In genomic region chr13:20492036-20492435, GRCh38 we compare ENCODE assay signal across 20 cellular contexts.
"Had no signal": no experiment of that assay in that cellular context is flagged by ENCODE, and none has a peak within 500 bp of the region (broad histone marks: within the 10 kb centered on the region; RNA-seq: fewer than 3 reads in every experiment).

No MANE protein-coding gene starts in this region.

- H3K9ac ChIP-seq: neural progenitor cell had no signal

- H3K27ac ChIP-seq: adrenal gland, left ventricle myocardium inferior, neural progenitor cell, right lobe of liver, skin epidermis, stomach, thoracic aorta, vagina had no signal

- ATAC-seq: right lobe of liver; stimulated activated memory B cell treated with anti-CD40 and anti-IgM and Interleukin-4, amounts not matched to agents 10 μg/mL and 1 μg/mL and 100 μg/mL, for 72 hours had no signal

- H3K27me3 ChIP-seq: adrenal gland, neural progenitor cell, right lobe of liver, stomach, vagina had no signal

- H3K27ac Mint-ChIP-seq: activated naive CD8-positive, alpha-beta T cell; activated T-helper 2 cell treated with anti-CD3 and anti-CD28 coated beads, Interferon-gamma antibody, Interleukin-2, Interleukin-4, amounts not matched to agents 10 μg/mL and 5 μg/mL and 100 μg/mL, durations not matched to agents 14 hours and 24 hours and 36 hours; mesothelial cell of epicardium; neural progenitor cell; stimulated activated memory B cell treated with anti-CD40 and anti-IgM and Interleukin-4, amounts not matched to agents 10 μg/mL and 1 μg/mL and 100 μg/mL, for 72 hours; type B pancreatic cell had no signal

- H3K9me3 ChIP-seq: adrenal gland, left ventricle myocardium inferior, right lobe of liver, stomach, thoracic aorta, vagina had no signal

- DNase-seq: activated naive CD4-positive, alpha-beta T cell; left ventricle myocardium inferior; right lobe of liver; stomach had no signal

- FAIRE-seq: astrocyte, colon, TTC549 had no signal

- H3K27me3 Mint-ChIP-seq: activated naive CD8-positive, alpha-beta T cell; central memory CD8-positive, alpha-beta T cell; naive thymus-derived CD8-positive, alpha-beta T cell; stimulated activated memory B cell treated with anti-CD40 and anti-IgM and Interleukin-4, amounts not matched to agents 10 μg/mL and 1 μg/mL and 100 μg/mL, for 72 hours; type B pancreatic cell had no signal

- H2AFZ ChIP-seq: neural progenitor cell had no signal

- H3K36me3 Mint-ChIP-seq: activated naive CD8-positive, alpha-beta T cell; neural progenitor cell had no signal

- H3K4me1 ChIP-seq: neural progenitor cell had no signal

- H3K4me3 ChIP-seq: adrenal gland, left ventricle myocardium inferior, neural progenitor cell, right lobe of liver, skin epidermis, stomach, thoracic aorta, vagina had no signal

- H3K36me3 ChIP-seq: left ventricle myocardium inferior, neural progenitor cell had no signal

- H3K4me1 Mint-ChIP-seq: central memory CD8-positive, alpha-beta T cell; neural progenitor cell; stimulated activated memory B cell treated with anti-CD40 and anti-IgM and Interleukin-4, amounts not matched to agents 10 μg/mL and 1 μg/mL and 100 μg/mL, for 72 hours had no signal

- H3K9me3 Mint-ChIP-seq: activated T-cell treated with anti-CD3 and anti-CD28 coated beads, Interleukin-2, amount 50 U/mL, for 4 hours; activated T-helper 2 cell treated with anti-CD3 and anti-CD28 coated beads, Interferon-gamma antibody, Interleukin-2, Interleukin-4, amounts not matched to agents 10 μg/mL and 5 μg/mL and 100 μg/mL, durations not matched to agents 14 hours and 24 hours and 36 hours; central memory CD8-positive, alpha-beta T cell; mesothelial cell of epicardium; naive thymus-derived CD8-positive, alpha-beta T cell; neural progenitor cell; stimulated activated memory B cell treated with anti-CD40 and anti-IgM and Interleukin-4, amounts not matched to agents 10 μg/mL and 1 μg/mL and 100 μg/mL, for 72 hours; type B pancreatic cell had no signal

- H3K4me2 ChIP-seq: neural progenitor cell had no signal

- H3K4me3 Mint-ChIP-seq: activated naive CD8-positive, alpha-beta T cell; activated T-cell treated with anti-CD3 and anti-CD28 coated beads, Interleukin-2, amount 50 U/mL, for 4 hours; central memory CD8-positive, alpha-beta T cell; mesothelial cell of epicardium; naive thymus-derived CD8-positive, alpha-beta T cell; neural progenitor cell; stimulated activated memory B cell treated with anti-CD40 and anti-IgM and Interleukin-4, amounts not matched to agents 10 μg/mL and 1 μg/mL and 100 μg/mL, for 72 hours; type B pancreatic cell had no signal
